In genomic region chr10:18660816-18661431, GRCh38 we compare ENCODE assay signal across 1 cellular context.
TF ChIP-seq lines count a peak whose summit lies in the region.

No MANE protein-coding gene starts in this region.

TF ChIP-seq in WTC11, 78 proteins besides CTCF, POLR2A, EP300 and RAD21 (continued from another document):
- TF ChIP-seq ZNF532 (CRISPR knock-in tag; IDR thresholded peaks at IDR 0.05; ENCODE audit: borderline replicate concordance) (no peak), TEAD1 (CRISPR knock-in tag; IDR thresholded peaks at IDR 0.05) (no peak), JUN (CRISPR knock-in tag; IDR thresholded peaks at IDR 0.05) (no peak), ATF1 (CRISPR knock-in tag; IDR thresholded peaks at IDR 0.05) (no peak), NFATC4 (CRISPR knock-in tag; IDR thresholded peaks at IDR 0.05) (no peak), NR2C2 (CRISPR knock-in tag; IDR thresholded peaks at IDR 0.05) (no peak)
